1 cellular context compared by ENCODE assay signal in the genomic region with DNA sequence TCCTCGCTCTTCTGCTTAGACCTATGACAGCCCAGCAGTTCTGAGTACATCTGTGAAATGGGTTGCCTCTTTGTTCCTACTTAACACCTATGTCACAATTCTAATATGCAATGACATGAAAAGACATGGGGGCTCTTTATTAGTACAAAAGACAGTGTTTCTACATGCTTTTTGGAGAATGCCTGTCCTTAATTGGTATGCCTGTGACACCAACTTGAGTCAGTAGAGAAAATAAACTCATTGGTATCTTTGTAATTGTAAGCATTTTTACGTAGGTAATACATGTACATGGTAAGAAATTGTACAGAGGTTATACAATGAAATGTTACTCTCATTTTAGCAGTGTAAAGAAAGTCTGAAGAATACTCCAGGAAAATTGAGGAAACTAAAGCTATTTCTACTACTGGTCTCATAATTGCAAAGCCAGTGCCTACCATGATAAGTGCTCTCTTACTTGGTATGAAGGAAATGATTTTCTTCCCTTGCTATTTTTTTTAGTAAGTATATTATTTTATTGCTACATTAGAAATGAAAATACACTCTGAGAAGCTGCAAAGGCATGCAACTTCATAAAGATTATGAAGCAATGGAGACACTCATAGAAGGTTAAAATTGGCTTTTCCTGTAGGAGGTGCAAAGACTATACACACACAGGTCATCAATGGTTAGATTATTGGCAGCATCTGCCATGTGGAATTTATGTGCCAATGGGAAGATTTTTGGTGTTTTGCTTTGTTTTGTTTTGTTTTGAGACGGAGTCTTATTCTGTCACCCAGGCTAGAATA.
TF ChIP-seq lines count a peak whose summit lies in the region.

No MANE protein-coding gene starts in this region.

TF ChIP-seq in IMR-90, 13 proteins besides CTCF, POLR2A, EP300 and RAD21:
- TF ChIP-seq CEBPB (IDR thresholded peaks at IDR 0.05; ENCODE audit: low read depth, low read length) (peak; percentile 86), CHD1 (IDR thresholded peaks at IDR 0.05; ENCODE audit: low read depth, low read length) (no peak), FOS (IDR thresholded peaks at IDR 0.05; ENCODE audit: low read depth, low read length) (peak; percentile 28; the same call in 1 of the 2 replicates)
